ENCODE assay signal across 1 cellular context in genomic region chr12:94706250-94706661, GRCh38.
TF ChIP-seq lines count a peak whose summit lies in the region.

No MANE protein-coding gene starts in this region.

TF ChIP-seq in GM12878, 131 proteins besides CTCF, POLR2A, EP300 and RAD21 (continued from another document):
- TF ChIP-seq ZNF687 (IDR thresholded peaks at IDR 0.05), result no peak
- no peak for TF ChIP-seq RELA (IDR thresholded peaks at IDR 0.05; ENCODE audit: borderline replicate concordance, partially characterized antibody)
- peak; percentile 70; the same call in 1 of the 2 replicates for TF ChIP-seq MTA2 (IDR thresholded peaks at IDR 0.05; ENCODE audit: low read depth)
- TF ChIP-seq CBX5 (IDR thresholded peaks at IDR 0.05; ENCODE audit: low read depth), result no peak
- TF ChIP-seq BCL3 (IDR thresholded peaks at IDR 0.05; ENCODE audit: borderline replicate concordance, insufficient read depth, low read depth, low read length, poor library complexity, severe bottlenecking), result peak; percentile 30
- 0 out of 2 replicates have a peak, but pooled peaks have one; percentile 58 for TF ChIP-seq GATAD2B (conservative IDR thresholded peaks at IDR 0.05; ENCODE audit: low read depth)
- peak; percentile 24 to 39; a peak in 2 of 4 replicates for TF ChIP-seq IKZF2 (IDR thresholded peaks at IDR 0.05)
- 0 out of 2 replicates have a peak, but pooled peaks have one; percentile 7 for TF ChIP-seq YY1 (IDR thresholded peaks at IDR 0.05; ENCODE audit: low read depth, low read length)
- no peak for TF ChIP-seq SKIL (IDR thresholded peaks at IDR 0.05; ENCODE audit: low read depth, poor library complexity, severe bottlenecking)
- TF ChIP-seq NR2F1 (conservative IDR thresholded peaks at IDR 0.05), result 0 out of 2 replicates have a peak, but pooled peaks have one; percentile 51
- 0 out of 2 replicates have a peak, but pooled peaks have one; percentile 42 for TF ChIP-seq PKNOX1 (IDR thresholded peaks at IDR 0.05)
- TF ChIP-seq FOXM1 (IDR thresholded peaks at IDR 0.05; ENCODE audit: low read depth, low read length), result 0 out of 2 replicates have a peak, but pooled peaks have one; percentile 17
- peak; percentile 89 for TF ChIP-seq ATF7 (IDR thresholded peaks at IDR 0.05; ENCODE audit: low read depth)
- peak; percentile 81 for TF ChIP-seq MEF2B (IDR thresholded peaks at IDR 0.05; ENCODE audit: partially characterized antibody, poor library complexity, severe bottlenecking)
- peak; percentile 59; the same call in 1 of the 2 replicates for TF ChIP-seq NFIC (IDR thresholded peaks at IDR 0.05; ENCODE audit: low read depth, low read length)
- peak; percentile 65; the same call in 1 of the 2 replicates for TF ChIP-seq RELB (IDR thresholded peaks at IDR 0.05; ENCODE audit: low read depth)
